ENCODE assay signal across 14 cellular contexts in genomic region chr2:131055169-131056065, GRCh38. TPM values are rescaled to one million over a fixed set of nuclear protein-coding genes. Genes with fewer than 3 reads are reported as not detected.
DNase-seq lines count a peak whose midpoint lies in the region; ATAC-seq and TF ChIP-seq lines count a peak whose summit lies in the region.
"Had no signal": no experiment of that assay in that cellular context is flagged by ENCODE, and none has a peak within 500 bp of the region (broad histone marks: within the 10 kb centered on the region; RNA-seq: fewer than 3 reads in every experiment).

No MANE protein-coding gene starts in this region.

- CTCF ChIA-PET in AG04449 (lab: Yijun Ruan, JAX), result no interaction called here

- no peak overlapping the region for H2BK20ac ChIP-seq in H9 (ENCODE audit: low read depth, low read length, poor library complexity, severe bottlenecking)

- H3K4me3 Mint-ChIP-seq in H9 (no peak overlapping the region), natural killer cell (no peak overlapping the region)
- no peak overlapping the region for H3K4me3 Mint-ChIP-seq in effector memory CD8-positive, alpha-beta T cell
- H3K4me3 Mint-ChIP-seq: activated T-cell treated with anti-CD3 and anti-CD28 coated beads, Interleukin-2, amount 50 U/mL, for 72 hours; neural crest cell had no signal

- H3K9me3 Mint-ChIP-seq in H9 (no peaks in the 10 kb centered on the region), natural killer cell (no peaks in the 10 kb centered on the region)
- H3K9me3 Mint-ChIP-seq in effector memory CD8-positive, alpha-beta T cell, result no peaks in the 10 kb centered on the region
- H3K9me3 Mint-ChIP-seq: activated T-cell treated with anti-CD3 and anti-CD28 coated beads, Interleukin-2, amount 50 U/mL, for 72 hours; neural crest cell had no signal

- H3K79me1 ChIP-seq in H9 (ENCODE audit: insufficient read depth, low read depth, low read length, poor library complexity, severe bottlenecking), result peaks cover 8% of the 10 kb centered on the region

- H3K9me3 ChIP-seq in H9 (ENCODE audit: control insufficient read depth, low read depth, low read length), result no peaks in the 10 kb centered on the region
- H3K9me3 ChIP-seq in esophagus squamous epithelium, result no peaks in the 10 kb centered on the region
- H3K9me3 ChIP-seq: BLaER1 treated with 17β-estradiol and CSF1 and Interleukin-3, amounts not matched to agents 10 nM and 100 nM had no signal

- H3T11ph ChIP-seq in H9 (ENCODE audit: low read length), result no peak overlapping the region

- no peak overlapping the region for H3K18ac ChIP-seq in H9 (ENCODE audit: insufficient read length, low read depth, low read length)

- no peak overlapping the region for H3K9ac ChIP-seq in H9 (ENCODE audit: extremely low read depth, insufficient read length, low read length)
- H3K9ac ChIP-seq: BLaER1 treated with 17β-estradiol and CSF1 and Interleukin-3, amounts not matched to agents 10 nM and 100 nM had no signal

- intact Hi-C loops in natural killer cell (cut with micrococcal nuclease), result no loop called here
- intact Hi-C loops in esophagus squamous epithelium (cut with DNase I), result no loop called here

- no peak overlapping the region for H3K4me3 ChIP-seq in AG04449 (ENCODE audit: low read depth, low read length)
- no peak overlapping the region for H3K4me3 ChIP-seq in esophagus squamous epithelium
- H3K4me3 ChIP-seq: BLaER1 treated with 17β-estradiol and CSF1 and Interleukin-3, amounts not matched to agents 10 nM and 100 nM had no signal

- no peak overlapping the region for H2AK5ac ChIP-seq in H9 (ENCODE audit: insufficient read length, low read length)

- H3K27ac ChIP-seq in H9 (ENCODE audit: insufficient read length, low read depth, low read length) (no peak overlapping the region), esophagus squamous epithelium (no peak overlapping the region)
- H3K27ac ChIP-seq: BLaER1 treated with 17β-estradiol and CSF1 and Interleukin-3, amounts not matched to agents 10 nM and 100 nM; RWPE1; VCaP had no signal

- H3K4me2 ChIP-seq in H9 (ENCODE audit: insufficient read depth, insufficient read length, low read length), result no peak overlapping the region
- H3K4me2 ChIP-seq: BLaER1 treated with 17β-estradiol and CSF1 and Interleukin-3, amounts not matched to agents 10 nM and 100 nM had no signal

- H4K8ac ChIP-seq in H9 (replicated peaks; ENCODE audit: insufficient read length, low read depth, low read length), result no peak overlapping the region

- H3K23me2 ChIP-seq in H9 (ENCODE audit: insufficient read length, low read depth, low read length, poor library complexity, severe bottlenecking), result no peaks in the 10 kb centered on the region

- no peak overlapping the region for H2BK120ac ChIP-seq in H9 (ENCODE audit: low read depth, low read length, poor library complexity, severe bottlenecking)

- no peak for TF ChIP-seq POLR2A in esophagus squamous epithelium (IDR thresholded peaks at IDR 0.05)

- H3K4me1 ChIP-seq in H9 (ENCODE audit: insufficient read depth, low read length) (no peaks in the 10 kb centered on the region; the same call in 1 of the 2 replicates), esophagus squamous epithelium (peaks cover 0 to 41% (median 12%) of the 10 kb centered on the region in 3 donors)
- H3K4me1 ChIP-seq: BLaER1 treated with 17β-estradiol and CSF1 and Interleukin-3, amounts not matched to agents 10 nM and 100 nM had no signal

- no peak overlapping the region for H2BK15ac ChIP-seq in H9 (ENCODE audit: low read depth, low read length)

- H3K79me2 ChIP-seq in H9 (ENCODE audit: insufficient read depth, low read length), result peaks cover 16% of the 10 kb centered on the region

- H3K27me3 Mint-ChIP-seq in H9 (ENCODE audit: low read depth) (no peaks in the 10 kb centered on the region; the same call in 1 of the 2 replicates), natural killer cell (ENCODE audit: low read depth in 2 of 2) (no peaks in the 10 kb centered on the region)
- H3K27me3 Mint-ChIP-seq in effector memory CD8-positive, alpha-beta T cell, result no peaks in the 10 kb centered on the region

- H3K4ac ChIP-seq in H9 (ENCODE audit: low read depth, low read length), result no peak overlapping the region

- no peak overlapping the region for H2BK12ac ChIP-seq in H9 (ENCODE audit: insufficient read length, low read depth, low read length)

- no peak overlapping the region for H4K5ac ChIP-seq in H9 (ENCODE audit: insufficient read length, low read depth, low read length)

- H4K20me1 ChIP-seq in H9 (ENCODE audit: control insufficient read depth, insufficient read depth, insufficient read length), result peaks cover 5% of the 10 kb centered on the region

- DNase-seq in AG04449 (ENCODE audit: low read depth, low spot score) (peak; percentile 82), H9 (no peak), natural killer cell (no peak), esophagus squamous epithelium (lab: John Stamatoyannopoulos, UW) (no peak), COR-L47 (lab: John Stamatoyannopoulos, UW) (no peak), GM19240 (ENCODE audit: insufficient read length, low spot score) (no peak)
- no peak for DNase-seq in effector memory CD8-positive, alpha-beta T cell
- DNase-seq: activated T-cell treated with anti-CD3 and anti-CD28 coated beads, Interleukin-2, amount 50 U/mL, for 72 hours; stimulated activated naive CD4-positive, alpha-beta T cell treated with Interleukin-2 at 50 U/mL for 16 hours had no signal

- no peak overlapping the region for H2AFZ ChIP-seq in H9 (ENCODE audit: low read length)

- no peak overlapping the region for H2BK5ac ChIP-seq in H9 (ENCODE audit: insufficient read length, low read length)

- POLR2A ChIA-PET in AG04449 (lab: Yijun Ruan, JAX), result no interaction called here

- H3K14ac ChIP-seq in H9 (ENCODE audit: insufficient read depth, low read length), result no peak overlapping the region; the same call in 1 of the 2 replicates

- H3K36me3 Mint-ChIP-seq in H9 (ENCODE audit: insufficient read depth in 1 of 3, low read depth in 3 of 3) (peaks cover 61 to 88% (median 86%) of the 10 kb centered on the region in 3 experiments; a peak in 6 of 7 replicates), natural killer cell (peaks cover 16% of the 10 kb centered on the region)
- H3K36me3 Mint-ChIP-seq in effector memory CD8-positive, alpha-beta T cell (ENCODE audit: insufficient read depth), result peaks cover 82% of the 10 kb centered on the region

- no CpG with 5 or more reads among the region's 26 CpGs for WGBS in H9 (ENCODE audit: extremely low coverage, insufficient read length, low lambda C conversion rate)
- WGBS in esophagus squamous epithelium, 2 donors, result 87 to 88% methylated on average over 9 to 26 of the region's 26 CpGs

- H3K4me1 Mint-ChIP-seq in H9 (peaks cover 13 to 20% of the 10 kb centered on the region in 2 experiments), natural killer cell (peaks cover 35 to 61% of the 10 kb centered on the region in 2 donors)
- peaks cover 24 to 25% of the 10 kb centered on the region in 2 donors for H3K4me1 Mint-ChIP-seq in effector memory CD8-positive, alpha-beta T cell (ENCODE audit: low read depth in 2 of 2)

- H3K27me3 ChIP-seq in H9 (ENCODE audit: insufficient read depth, low read length) (no peaks in the 10 kb centered on the region), esophagus squamous epithelium (no peaks in the 10 kb centered on the region)
- H3K27me3 ChIP-seq: BLaER1 treated with 17β-estradiol and CSF1 and Interleukin-3, amounts not matched to agents 10 nM and 100 nM had no signal

- ATAC-seq in effector memory CD8-positive, alpha-beta T cell (replicated peaks), result no peak
- ATAC-seq in natural killer cell (peak in 1 of 3 donors; percentile 28), HG03565 (IDR thresholded peaks at IDR 0.05; ENCODE audit: unreplicated experiment) (no peak)
- ATAC-seq: activated T-cell treated with anti-CD3 and anti-CD28 coated beads, Interleukin-2, amount 50 U/mL, for 72 hours had no signal

- H4K91ac ChIP-seq in H9 (ENCODE audit: insufficient read length, low read depth, low read length), result no peak overlapping the region

- TF ChIP-seq CTCF in AG04449 (IDR thresholded peaks at IDR 0.05; ENCODE audit: insufficient read depth, low read length, missing control alignments) (no peak), H9 (conservative IDR thresholded peaks at IDR 0.05) (no peak), natural killer cell (IDR thresholded peaks at IDR 0.05) (no peak), esophagus squamous epithelium (IDR thresholded peaks at IDR 0.05) (no peak)

- no peak overlapping the region for H3K56ac ChIP-seq in H9 (ENCODE audit: insufficient read length, low read depth, low read length)

- H3K36me3 ChIP-seq in esophagus squamous epithelium, result peaks cover 24 to 95% (median 49%) of the 10 kb centered on the region in 3 donors

- no peak overlapping the region for H3K23ac ChIP-seq in H9 (ENCODE audit: insufficient read length, low read depth, low read length)

- H3K27ac Mint-ChIP-seq in H9 (peak overlapping the region in 2 of 3 experiments; percentile 52 to 82; a peak in 5 of 7 replicates), natural killer cell (peak overlapping the region; percentile 43 to 71)
- H3K27ac Mint-ChIP-seq in effector memory CD8-positive, alpha-beta T cell, result peak overlapping the region; percentile 24 to 29
- H3K27ac Mint-ChIP-seq: activated T-cell treated with anti-CD3 and anti-CD28 coated beads, Interleukin-2, amount 50 U/mL, for 72 hours had no signal

RNA-seq across cellular contexts. Expression of gene FAM168B, which starts 37.8 kb away (rescaled TPM):
- total RNA-seq in H9 (2021), result 75.1 and 81.4 TPM in 2 replicates
- total RNA-seq in natural killer cell, result 10 to 100 TPM; 56.0 to 70.7 (median 65.3) TPM
- 10 to 100 TPM; 77.7 to 88.7 (median 79.8) TPM for total RNA-seq in esophagus squamous epithelium

RNA-seq across cellular contexts. Expression of gene PLEKHB2, which starts 49.7 kb away (rescaled TPM):
- total RNA-seq in H9 (2021) (55.9 TPM in 2 replicates), natural killer cell (10 to 100 TPM; 75.6 to 78.7 (median 77.4) TPM), esophagus squamous epithelium (10 to 100 TPM; 36.3 to 75.8 (median 47.4) TPM)
